In the genomic region with DNA sequence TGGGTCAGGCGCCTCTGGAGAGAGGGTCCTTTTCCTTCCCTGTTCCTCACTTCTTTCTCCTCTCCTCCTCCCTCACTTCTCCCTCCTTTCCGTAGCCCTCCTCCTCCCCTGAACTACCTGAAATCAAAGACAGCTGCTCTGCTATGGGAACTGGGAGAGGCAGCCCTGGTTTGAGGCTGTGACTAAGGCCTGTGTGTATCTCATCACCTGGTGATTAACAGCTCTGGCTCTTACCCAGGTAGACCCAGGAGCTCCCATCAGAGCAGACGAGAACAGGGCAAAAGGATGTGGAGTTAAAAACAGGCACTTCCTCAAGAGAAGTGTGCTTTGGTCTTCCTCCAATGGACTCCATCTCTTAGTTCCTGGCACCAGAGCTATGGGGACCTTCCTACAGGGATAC, we compare ENCODE assay signal across 20 cellular contexts. TPM values are rescaled to one million over a fixed set of nuclear protein-coding genes. Genes with fewer than 3 reads are reported as not detected.
DNase-seq lines count a peak whose midpoint lies in the region; ATAC-seq and TF ChIP-seq lines count a peak whose summit lies in the region.
"Had no signal": no experiment of that assay in that cellular context is flagged by ENCODE, and none has a peak within 500 bp of the region (broad histone marks: within the 10 kb centered on the region; RNA-seq: fewer than 3 reads in every experiment).

No MANE protein-coding gene starts in this region.

- H3K79me2 ChIP-seq in PC-3 (ENCODE audit: low read length) = no peaks in the 10 kb centered on the region

- no peak overlapping the region for H3K4me2 ChIP-seq in PC-3 (ENCODE audit: low read length)

- CTCF ChIA-PET in PC-3 (lab: Charles Lee) = no interaction called here

- H2AFZ ChIP-seq in PC-3 (ENCODE audit: low read length) = no peak overlapping the region

- H3K4me1 ChIP-seq in PC-3 (ENCODE audit: insufficient read depth, low read length) (no peaks in the 10 kb centered on the region), duodenal mucosa (ENCODE audit: control insufficient read depth in 1 of 2, insufficient read depth in 2 of 2, low read length in 2 of 2) (peaks cover 12 to 26% of the 10 kb centered on the region in 2 donors)
- H3K4me1 ChIP-seq: BE2C had no signal

- H3K36me3 ChIP-seq in PC-3 (ENCODE audit: low read depth, low read length) (no peaks in the 10 kb centered on the region), duodenal mucosa (ENCODE audit: control insufficient read depth in 1 of 2, insufficient read depth in 2 of 2, low read length in 2 of 2) (peaks cover 5 to 25% of the 10 kb centered on the region in 2 donors)
- H3K36me3 ChIP-seq: BE2C had no signal

- no peaks in the 10 kb centered on the region for H3F3A ChIP-seq in PC-3 (ENCODE audit: low read length, unreplicated experiment)

- no peaks in the 10 kb centered on the region for H3K9me2 ChIP-seq in PC-3 (replicated peaks; ENCODE audit: low read length)

- POLR2A ChIA-PET in PC-3 (lab: Charles Lee; ENCODE audit: unreplicated experiment) = no interaction called here

- H3K9ac ChIP-seq in PC-3 (ENCODE audit: low read length) (no peak overlapping the region), duodenal mucosa (ENCODE audit: low read depth in 1 of 2, low read length in 2 of 2) (peak overlapping the region; percentile 28 to 44)

- H4K20me1 ChIP-seq in PC-3 (ENCODE audit: low read length) = no peaks in the 10 kb centered on the region

- DNase-seq in G401 (ENCODE audit: low spot score) = peak; percentile 33
- peak; percentile 56 for DNase-seq in PC-3
- DNase-seq in left colon = no peak
- no peak for DNase-seq in COLO668 (lab: John Stamatoyannopoulos, UW; ENCODE audit: unreplicated experiment)
- DNase-seq: BE2C; CD4-positive, CD25-positive, alpha-beta regulatory T cell; GDM1; NCI-H1694 treated with DMSO at 0.1 percent for 48 hours; NCI-H2081 treated with DMSO at 0.1 percent for 48 hours; NCI-H510A; NCI-H774; OCI-M1; SHP77 had no signal

- H3K27me3 ChIP-seq in PC-3 (ENCODE audit: low read length) (no peaks in the 10 kb centered on the region), duodenal mucosa (ENCODE audit: control insufficient read depth in 1 of 2, insufficient read depth in 2 of 2, low read length in 2 of 2) (no peaks in the 10 kb centered on the region)
- H3K27me3 ChIP-seq: BE2C had no signal

- in situ Hi-C loops in G401 (cut with HindIII; ENCODE audit: low sequenced_read_pairs) = no loop called here

- H3K9me3 ChIP-seq in PC-3 (ENCODE audit: low read length) (no peaks in the 10 kb centered on the region), duodenal mucosa (ENCODE audit: control insufficient read depth in 1 of 2, low read length in 2 of 2) (no peaks in the 10 kb centered on the region)
- H3K9me3 ChIP-seq: BE2C had no signal

- TF ChIP-seq CTCF in PC-3 (conservative IDR thresholded peaks at IDR 0.05; ENCODE audit: low read depth, low read length) = no peak

- H3K4me3 ChIP-seq in PC-3 (ENCODE audit: low read length) = no peak overlapping the region
- peak overlapping the region; percentile 65 to 90 for H3K4me3 ChIP-seq in duodenal mucosa (ENCODE audit: low read depth in 1 of 2, low read length in 2 of 2)

- H3K27ac ChIP-seq in PC-3 (ENCODE audit: low read length) (no peak overlapping the region), duodenal mucosa (ENCODE audit: low read depth, low read length) (no peak overlapping the region)

- intact Hi-C loops in PC-3 (cut with micrococcal nuclease) (no loop called here), left colon (cut with DNase I, micrococcal nuclease) (no loop called here)

- ATAC-seq in PC-3 = no peak
- ATAC-seq in left colon = peak; percentile 34
- ATAC-seq in GM18867 (IDR thresholded peaks at IDR 0.05; ENCODE audit: unreplicated experiment) = no peak
- ATAC-seq in GM19023 (IDR thresholded peaks at IDR 0.05; ENCODE audit: unreplicated experiment) = no peak

- BruUV-seq in PC-3 (replicated peaks; lab: Mats Ljungman, UMichigan) = no TSS peak

RNA-seq across cellular contexts. Expression of gene ISX, which starts 5.8 kb away (rescaled TPM):
- not detected in 2 replicates for total RNA-seq in G401 (2014; rRNA removed; shearing (Covaris generic))
- total RNA-seq in PC-3 (2014; rRNA removed) = not detected in 2 replicates
- total RNA-seq in left colon = 10 to 100 TPM; 71.5 to 91.1 TPM
- total RNA-seq: A673; CD4-positive, CD25-positive, alpha-beta regulatory T cell; Daoy; H4; M059J had no signal

Comparison
In these comparisons a context has a peak if more than half of its experiments do, and no peak if none do; other contexts are left out.
1. DNase-seq: peak in G401 (single experiment) and PC-3 (single experiment); none in left colon (0 of 2) and COLO668 (single experiment).
2. RNA of gene ISX, which starts 5.8 kb away (total RNA-seq): 71.5 to 91.1 TPM in left colon; not detected in G401 and not detected in PC-3; every median in the first group is over 10 times any median in the second.